Comparison of ENCODE assay signal across 18 cellular contexts in the genomic region with DNA sequence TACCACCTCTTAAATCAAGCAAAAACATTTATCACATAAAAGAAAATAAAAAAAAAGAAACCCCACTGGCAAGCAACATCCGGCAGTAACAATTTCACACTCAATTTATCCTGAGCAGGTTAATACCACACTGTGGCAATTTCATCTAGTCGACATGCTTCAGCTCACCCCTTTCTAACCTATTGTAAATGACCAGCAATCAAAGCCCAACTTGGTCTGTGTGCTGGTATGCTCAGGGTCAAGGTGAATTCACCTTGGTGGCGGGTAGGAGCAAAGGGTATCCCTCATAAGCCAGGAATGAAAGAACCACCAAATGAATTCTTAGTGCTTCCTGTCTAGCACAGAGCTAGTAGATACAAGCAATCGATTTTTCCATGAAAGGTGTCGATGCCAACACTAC.
DNase-seq lines count a peak whose midpoint lies in the region; ATAC-seq and TF ChIP-seq lines count a peak whose summit lies in the region.
"Had no signal": no experiment of that assay in that cellular context is flagged by ENCODE, and none has a peak within 500 bp of the region (broad histone marks: within the 10 kb centered on the region; RNA-seq: fewer than 3 reads in every experiment).

No MANE protein-coding gene starts in this region.

- no peak for ATAC-seq in activated T-cell treated with anti-CD3 and anti-CD28 coated beads, Interleukin-2, amount 50 U/mL, for 4 hours
- peak; percentile 26 for ATAC-seq in CD8-positive, alpha-beta T cell
- ATAC-seq in activated naive CD8-positive, alpha-beta T cell treated with anti-CD3 and anti-CD28 coated beads, Interleukin-2, amount 10 ng/mL, durations not matched to agents 7 days and 5 days (ENCODE audit: low read depth) = peak; percentile 20
- peak; percentile 51 to 66 for ATAC-seq in naive thymus-derived CD8-positive, alpha-beta T cell
- ATAC-seq in HG03439 (IDR thresholded peaks at IDR 0.05; ENCODE audit: unreplicated experiment) = no peak
- ATAC-seq: PC-3 had no signal

- no peaks in the 10 kb centered on the region for H3K9me3 Mint-ChIP-seq in activated T-cell treated with anti-CD3 and anti-CD28 coated beads, Interleukin-2, amount 50 U/mL, for 4 hours
- H3K9me3 Mint-ChIP-seq in CD8-positive, alpha-beta T cell = no peaks in the 10 kb centered on the region
- peaks cover 3% of the 10 kb centered on the region for H3K9me3 Mint-ChIP-seq in activated naive CD8-positive, alpha-beta T cell treated with anti-CD3 and anti-CD28 coated beads, Interleukin-2, amount 10 ng/mL, durations not matched to agents 7 days and 5 days
- H3K9me3 Mint-ChIP-seq in naive thymus-derived CD8-positive, alpha-beta T cell = peaks cover 0 to 10% (median 0%) of the 10 kb centered on the region in 9 donors
- H3K9me3 Mint-ChIP-seq: brain had no signal

- no peaks in the 10 kb centered on the region for H3F3A ChIP-seq in MM.1S (ENCODE audit: insufficient read depth, low read length)

- no peaks in the 10 kb centered on the region for H3K27me3 Mint-ChIP-seq in activated T-cell treated with anti-CD3 and anti-CD28 coated beads, Interleukin-2, amount 50 U/mL, for 4 hours (ENCODE audit: low read depth)
- H3K27me3 Mint-ChIP-seq in CD8-positive, alpha-beta T cell (ENCODE audit: low read depth) = no peaks in the 10 kb centered on the region
- no peaks in the 10 kb centered on the region for H3K27me3 Mint-ChIP-seq in activated naive CD8-positive, alpha-beta T cell treated with anti-CD3 and anti-CD28 coated beads, Interleukin-2, amount 10 ng/mL, durations not matched to agents 7 days and 5 days
- no peaks in the 10 kb centered on the region for H3K27me3 Mint-ChIP-seq in naive thymus-derived CD8-positive, alpha-beta T cell

- WGBS in sigmoid colon, 2 donors = 65 to 72% methylated on average over 5 of the region's 5 CpGs

- intact Hi-C loops in CD8-positive, alpha-beta T cell (cut with DNase I, micrococcal nuclease) = loop anchor here in 1 of 2 experiments (1.0 to 5.0 kb wide), 3 partner anchors 14 to 34 kb away; no protein-coding TSS in a partner anchor
- intact Hi-C loops in sigmoid colon (cut with DNase I) = no loop called here

- no peak overlapping the region for H3K9ac ChIP-seq in MM.1S (ENCODE audit: low read length)

- H3K4me3 Mint-ChIP-seq in activated T-cell treated with anti-CD3 and anti-CD28 coated beads, Interleukin-2, amount 50 U/mL, for 4 hours = peak overlapping the region; percentile 62
- H3K4me3 Mint-ChIP-seq in CD8-positive, alpha-beta T cell = peak overlapping the region; percentile 77
- H3K4me3 Mint-ChIP-seq in activated naive CD8-positive, alpha-beta T cell treated with anti-CD3 and anti-CD28 coated beads, Interleukin-2, amount 10 ng/mL, durations not matched to agents 7 days and 5 days = peak overlapping the region; percentile 87
- peak overlapping the region; percentile 77 to 92 (median 86) for H3K4me3 Mint-ChIP-seq in naive thymus-derived CD8-positive, alpha-beta T cell
- H3K4me3 Mint-ChIP-seq: brain had no signal

- peak overlapping the region; percentile 97 for H3K27ac Mint-ChIP-seq in CD8-positive, alpha-beta T cell
- H3K27ac Mint-ChIP-seq in activated naive CD8-positive, alpha-beta T cell treated with anti-CD3 and anti-CD28 coated beads, Interleukin-2, amount 10 ng/mL, durations not matched to agents 7 days and 5 days = peak overlapping the region; percentile 90
- peak overlapping the region; percentile 94 to 99 (median 98) for H3K27ac Mint-ChIP-seq in naive thymus-derived CD8-positive, alpha-beta T cell

- CTCF ChIA-PET in CD8-positive, alpha-beta T cell (lab: Charles Lee) = interaction anchor here (1.2 to 15.7 kb wide), 6 partner anchors 10 to 41 kb away, joined by 3 to 312 read pairs (median 19); no protein-coding TSS in a partner anchor

- H3K9me3 ChIP-seq in CD8-positive, alpha-beta T cell (ENCODE audit: low read length) = no peaks in the 10 kb centered on the region
- H3K9me3 ChIP-seq in MM.1S (replicated peaks; ENCODE audit: insufficient read depth, low read length) = no peaks in the 10 kb centered on the region
- no peaks in the 10 kb centered on the region for H3K9me3 ChIP-seq in sigmoid colon
- H3K9me3 ChIP-seq: Caco-2 had no signal

- H3K36me3 ChIP-seq in CD8-positive, alpha-beta T cell (ENCODE audit: insufficient read depth, low read length) = no peaks in the 10 kb centered on the region
- H3K36me3 ChIP-seq in MM.1S (replicated peaks; ENCODE audit: insufficient read depth, low read length) (no peaks in the 10 kb centered on the region), sigmoid colon (no peaks in the 10 kb centered on the region)

- H3K4me1 ChIP-seq in CD8-positive, alpha-beta T cell (ENCODE audit: insufficient read depth, low read length) = peaks cover 89% of the 10 kb centered on the region
- H3K4me1 ChIP-seq in MM.1S (ENCODE audit: low read length) (peaks cover 8% of the 10 kb centered on the region; the same call in 1 of the 2 replicates), sigmoid colon (no peaks in the 10 kb centered on the region)

- H2AFZ ChIP-seq in MM.1S (ENCODE audit: low read length) = no peak overlapping the region

- no peak for TF ChIP-seq POLR2A in sigmoid colon (IDR thresholded peaks at IDR 0.05)

- no peaks in the 10 kb centered on the region for H3K9me2 ChIP-seq in MM.1S (replicated peaks; ENCODE audit: insufficient read depth, low read length)

- peak overlapping the region; percentile 48 for H3K4me3 ChIP-seq in CD8-positive, alpha-beta T cell (ENCODE audit: low read depth, low read length)
- H3K4me3 ChIP-seq in MM.1S (ENCODE audit: low read length) (no peak overlapping the region), sigmoid colon (no peak overlapping the region)
- H3K4me3 ChIP-seq: dorsolateral prefrontal cortex had no signal

- DNase-seq in activated T-cell treated with anti-CD3 and anti-CD28 coated beads, Interleukin-2, amount 50 U/mL, for 4 hours = no peak
- DNase-seq in activated T-cell treated with anti-CD3 and anti-CD28 coated beads, Interleukin-2, amount 50 U/mL, for 48 hours = no peak
- no peak for DNase-seq in CD8-positive, alpha-beta T cell
- no peak for DNase-seq in activated naive CD8-positive, alpha-beta T cell treated with anti-CD3 and anti-CD28 coated beads, Interleukin-2, amount 10 ng/mL, durations not matched to agents 7 days and 5 days
- DNase-seq in naive thymus-derived CD8-positive, alpha-beta T cell = peak in 3 of 10 donors; percentile 38 to 72 (median 65)
- no peak for DNase-seq in MM.1S
- DNase-seq in sigmoid colon = no peak
- DNase-seq: activated CD4-positive, alpha-beta T cell treated with anti-CD3 and anti-CD28 coated beads for 4 hours; activated effector memory CD4-positive, alpha-beta T cell treated with Interleukin-2 at 50 U/mL for 16 hours; Caco-2; dorsolateral prefrontal cortex; mammary epithelial cell; NCI-H1417; NCI-H2171 treated with DMSO at 0.1 percent for 48 hours; NCI-H82; PC-3 had no signal

- H3K27ac ChIP-seq in CD8-positive, alpha-beta T cell (ENCODE audit: low read depth, low read length) = peak overlapping the region; percentile 58
- H3K27ac ChIP-seq in MM.1S (ENCODE audit: low read length) (no peak overlapping the region), sigmoid colon (no peak overlapping the region)

- no peak overlapping the region for H3K4me2 ChIP-seq in MM.1S (ENCODE audit: low read depth, low read length)

- POLR2A ChIA-PET in CD8-positive, alpha-beta T cell (lab: Charles Lee) = interaction anchor here (0.7 to 5.8 kb wide), 7 partner anchors 9 to 42 kb away, joined by 4 to 64 read pairs (median 7); no protein-coding TSS in a partner anchor
- POLR2A ChIA-PET in activated naive CD8-positive, alpha-beta T cell treated with anti-CD3 and anti-CD28 coated beads, Interleukin-2, amount 10 ng/mL, durations not matched to agents 7 days and 5 days (lab: Charles Lee) = interaction anchor here (0.9 to 15.6 kb wide), 4 partner anchors 9 to 29 kb away, joined by 3 to 387 read pairs (median 55); no protein-coding TSS in a partner anchor
- POLR2A ChIA-PET in naive thymus-derived CD8-positive, alpha-beta T cell (lab: Charles Lee) = interaction anchor here (0.9 to 23.3 kb wide), 5 partner anchors 11 to 29 kb away, joined by 3 to 654 read pairs (median 39); no protein-coding TSS in a partner anchor

- no peaks in the 10 kb centered on the region for H4K20me1 ChIP-seq in MM.1S (ENCODE audit: insufficient read depth, low read length)

- H3K36me3 Mint-ChIP-seq in activated T-cell treated with anti-CD3 and anti-CD28 coated beads, Interleukin-2, amount 50 U/mL, for 4 hours (ENCODE audit: insufficient read depth) = peaks cover 35% of the 10 kb centered on the region
- H3K36me3 Mint-ChIP-seq in CD8-positive, alpha-beta T cell = peaks cover 51% of the 10 kb centered on the region
- H3K36me3 Mint-ChIP-seq in activated naive CD8-positive, alpha-beta T cell treated with anti-CD3 and anti-CD28 coated beads, Interleukin-2, amount 10 ng/mL, durations not matched to agents 7 days and 5 days = peaks cover 30% of the 10 kb centered on the region
- H3K36me3 Mint-ChIP-seq in naive thymus-derived CD8-positive, alpha-beta T cell = peaks cover 5 to 38% (median 17%) of the 10 kb centered on the region in 3 donors
- H3K36me3 Mint-ChIP-seq: brain had no signal

- H3K27me3 ChIP-seq in CD8-positive, alpha-beta T cell (ENCODE audit: insufficient read depth, low read length) = no peaks in the 10 kb centered on the region
- no peaks in the 10 kb centered on the region for H3K27me3 ChIP-seq in MM.1S (replicated peaks; ENCODE audit: insufficient read depth, low read length)
- H3K27me3 ChIP-seq in sigmoid colon = no peaks in the 10 kb centered on the region

- H3K79me2 ChIP-seq in MM.1S (ENCODE audit: low read length) = no peaks in the 10 kb centered on the region

- peaks cover 86% of the 10 kb centered on the region for H3K4me1 Mint-ChIP-seq in activated T-cell treated with anti-CD3 and anti-CD28 coated beads, Interleukin-2, amount 50 U/mL, for 4 hours (ENCODE audit: low read depth)
- H3K4me1 Mint-ChIP-seq in CD8-positive, alpha-beta T cell (ENCODE audit: low read depth) = peaks cover 93% of the 10 kb centered on the region
- H3K4me1 Mint-ChIP-seq in activated naive CD8-positive, alpha-beta T cell treated with anti-CD3 and anti-CD28 coated beads, Interleukin-2, amount 10 ng/mL, durations not matched to agents 7 days and 5 days = peaks cover 76% of the 10 kb centered on the region
- peaks cover 54 to 94% (median 94%) of the 10 kb centered on the region in 4 donors for H3K4me1 Mint-ChIP-seq in naive thymus-derived CD8-positive, alpha-beta T cell

- no peak for TF ChIP-seq EP300 in sigmoid colon (IDR thresholded peaks at IDR 0.05)

- TF ChIP-seq CTCF in CD8-positive, alpha-beta T cell (IDR thresholded peaks at IDR 0.05) = no peak
- TF ChIP-seq CTCF in MM.1S (IDR thresholded peaks at IDR 0.05; ENCODE audit: low read length) (no peak), sigmoid colon (IDR thresholded peaks at IDR 0.05) (no peak)

Comparison
In these comparisons a context has a peak if more than half of its experiments do, and no peak if none do; other contexts are left out.
1. ATAC-seq: peak in CD8-positive, alpha-beta T cell (single experiment), activated naive CD8-positive, alpha-beta T cell treated with anti-CD3 and anti-CD28 coated beads, Interleukin-2, amount 10 ng/mL, durations not matched to agents 7 days and 5 days (single experiment) and naive thymus-derived CD8-positive, alpha-beta T cell (2 of 2); none in activated T-cell treated with anti-CD3 and anti-CD28 coated beads, Interleukin-2, amount 50 U/mL, for 4 hours (0 of 2) and HG03439 (single experiment).
2. Peak in every context shown above with its lines, with median percentiles within 50 percentile points of each other: H3K4me3 Mint-ChIP-seq and H3K27ac Mint-ChIP-seq.